Comparison of ENCODE assay signal across 9 cellular contexts in genomic region chr22:49827307-49827852, GRCh38. TPM values are rescaled to one million over a fixed set of nuclear protein-coding genes. Genes with fewer than 3 reads are reported as not detected.
DNase-seq lines count a peak whose midpoint lies in the region; ATAC-seq and TF ChIP-seq lines count a peak whose summit lies in the region.
"Had no signal": no experiment of that assay in that cellular context is flagged by ENCODE, and none has a peak within 500 bp of the region (broad histone marks: within the 10 kb centered on the region; RNA-seq: fewer than 3 reads in every experiment).

No MANE protein-coding gene starts in this region.

- no peaks in the 10 kb centered on the region for H3K9me2 ChIP-seq in HCT116 (ENCODE audit: insufficient read depth)

- H3K9me3 ChIP-seq in HCT116 (ENCODE audit: control insufficient read depth in 1 of 2, insufficient read depth in 1 of 2, low read depth in 1 of 2, low read length in 2 of 2) (no peaks in the 10 kb centered on the region), iPS-18c (ENCODE audit: control insufficient read depth, insufficient read depth, low read length) (peaks cover 6% of the 10 kb centered on the region), suprapubic skin (no peaks in the 10 kb centered on the region)

- H3K27ac ChIP-seq in HCT116 (ENCODE audit: low read depth, low read length): peak overlapping the region; percentile 72; the same call in 1 of the 2 replicates
- H3K27ac ChIP-seq in suprapubic skin: peak overlapping the region; percentile 96

- WGBS in suprapubic skin: 0% methylated on average over 5 of the region's 104 CpGs

- peaks cover 20% of the 10 kb centered on the region for H3K4me1 Mint-ChIP-seq in activated T-helper 17 cell treated with anti-CD3 and anti-CD28 coated beads, Interleukin-2, amount 50 U/mL, for 72 hours

- DNase-seq in AG09309 (ENCODE audit: low read depth) (no peak), HCT116 (ENCODE audit: low read depth, low spot score) (no peak), suprapubic skin (ENCODE audit: low spot score in 2 of 2) (no peak), hippocampal formation (lab: John Stamatoyannopoulos, UW) (no peak), NCI-H446 (lab: John Stamatoyannopoulos, UW) (no peak)
- no peak for DNase-seq in activated CD8-positive, alpha-beta memory T cell treated with anti-CD3 and anti-CD28 coated beads, Interleukin-2, amount 50 U/mL, for 48 hours

- H3K4me2 ChIP-seq in HCT116 (ENCODE audit: low read length): peak overlapping the region; percentile 99

- no peaks in the 10 kb centered on the region for H3K27me3 ChIP-seq in HCT116 (ENCODE audit: insufficient read depth, low read length)
- no peaks in the 10 kb centered on the region for H3K27me3 ChIP-seq in suprapubic skin

- no peak overlapping the region for H3K4me3 Mint-ChIP-seq in activated T-helper 17 cell treated with anti-CD3 and anti-CD28 coated beads, Interleukin-2, amount 50 U/mL, for 72 hours

- peaks cover 54% of the 10 kb centered on the region for H3K36me3 Mint-ChIP-seq in activated T-helper 17 cell treated with anti-CD3 and anti-CD28 coated beads, Interleukin-2, amount 50 U/mL, for 72 hours (ENCODE audit: low read depth)

- no peak for TF ChIP-seq CTCF in AG09309 (IDR thresholded peaks at IDR 0.05; ENCODE audit: control insufficient read depth, insufficient read depth, low read depth, low read length, missing control alignments)
- TF ChIP-seq CTCF in HCT116 (IDR thresholded peaks at IDR 0.05 in 2 of 3, conservative IDR thresholded peaks at IDR 0.05 in 1 of 3; ENCODE audit: borderline replicate concordance in 1 of 3, insufficient read depth in 1 of 3, low read depth in 2 of 3, low read length in 2 of 3): no peak
- TF ChIP-seq CTCF in suprapubic skin (IDR thresholded peaks at IDR 0.05): no peak

- peaks cover 12 to 16% of the 10 kb centered on the region in 2 experiments; a peak in 3 of 4 replicates for H3K36me3 ChIP-seq in HCT116 (ENCODE audit: control insufficient read depth in 1 of 2, insufficient read depth in 2 of 2, low read length in 2 of 2)
- peaks cover 23% of the 10 kb centered on the region for H3K36me3 ChIP-seq in suprapubic skin

- POLR2A ChIA-PET in HCT116 (lab: Charles Lee): no interaction called here

- H2AFZ ChIP-seq in HCT116 (ENCODE audit: low read depth, low read length, poor library complexity, severe bottlenecking): no peak overlapping the region

- H3K9ac ChIP-seq in HCT116 (ENCODE audit: low read length): peak overlapping the region; percentile 90

- H3K79me2 ChIP-seq in HCT116 (ENCODE audit: insufficient read depth, low read length): peaks cover 48% of the 10 kb centered on the region

- no TSS peak for BruUV-seq in HCT116 (replicated peaks; lab: Mats Ljungman, UMichigan)

- H3K4me3 ChIP-seq in AG09309 (ENCODE audit: control insufficient read depth, low read depth, low read length): peak overlapping the region; percentile 75
- peak overlapping the region; percentile 76 to 88 for H3K4me3 ChIP-seq in HCT116 (replicated peaks in 1 of 2; ENCODE audit: low read depth in 1 of 2, low read length in 2 of 2)
- peak overlapping the region; percentile 76 for H3K4me3 ChIP-seq in iPS-18c (ENCODE audit: insufficient read depth, low read depth, low read length)
- peak overlapping the region; percentile 91 for H3K4me3 ChIP-seq in suprapubic skin

- TF ChIP-seq RAD21 in HCT116 (IDR thresholded peaks at IDR 0.05; ENCODE audit: low read depth): no peak

- H4K20me1 ChIP-seq in HCT116 (ENCODE audit: insufficient read depth): no peaks in the 10 kb centered on the region

- intact Hi-C loops in HCT116 (cut with micrococcal nuclease): no loop called here

- H3K27me3 Mint-ChIP-seq in activated T-helper 17 cell treated with anti-CD3 and anti-CD28 coated beads, Interleukin-2, amount 50 U/mL, for 72 hours: no peaks in the 10 kb centered on the region

- TF ChIP-seq POLR2A in HCT116 (IDR thresholded peaks at IDR 0.05; ENCODE audit: borderline replicate concordance, extremely low read depth, insufficient read depth, insufficient read length): no peak
- no peak for TF ChIP-seq POLR2A in suprapubic skin (IDR thresholded peaks at IDR 0.05)

- H3K4me1 ChIP-seq in HCT116 (ENCODE audit: control insufficient read depth in 1 of 2, insufficient read depth in 2 of 2, low read length in 2 of 2) (peaks cover 8 to 20% of the 10 kb centered on the region in 2 experiments), suprapubic skin (peaks cover 44% of the 10 kb centered on the region)

- H3K27ac Mint-ChIP-seq in activated T-helper 17 cell treated with anti-CD3 and anti-CD28 coated beads, Interleukin-2, amount 50 U/mL, for 72 hours: no peak overlapping the region

- no peaks in the 10 kb centered on the region for H3K9me3 Mint-ChIP-seq in activated T-helper 17 cell treated with anti-CD3 and anti-CD28 coated beads, Interleukin-2, amount 50 U/mL, for 72 hours
- H3K9me3 Mint-ChIP-seq: immature natural killer cell had no signal

- RAD21 ChIA-PET in HCT116 (lab: Charles Lee; ENCODE audit: low non-redundant PET in 1 of 2, low total read pairs in 2 of 2, uncharacterized antibody in 2 of 2, unreplicated experiment in 2 of 2): no interaction called here

- peak; percentile 42 for ATAC-seq in HCT116
- peak; percentile 24 for ATAC-seq in activated T-helper 17 cell treated with anti-CD3 and anti-CD28 coated beads, Interleukin-2, amount 50 U/mL, for 72 hours (replicated peaks)

- CTCF ChIA-PET in HCT116 (lab: Charles Lee): no interaction called here

- no peak for TF ChIP-seq EP300 in suprapubic skin (IDR thresholded peaks at IDR 0.05)

TF ChIP-seq in HCT116, 20 proteins besides CTCF, POLR2A, EP300 and RAD21 (continues in another document):
- TF ChIP-seq TCF7L2 (IDR thresholded peaks at IDR 0.05; ENCODE audit: borderline replicate concordance, extremely low read depth, insufficient read depth, insufficient read length) (no peak), FOSL1 (IDR thresholded peaks at IDR 0.05; ENCODE audit: low read depth) (no peak), ZBTB33 (IDR thresholded peaks at IDR 0.05; ENCODE audit: extremely low read depth, insufficient replicate concordance, low read length) (no peak), SRF (IDR thresholded peaks at IDR 0.05; ENCODE audit: low read depth) (no peak), EZH2 (IDR thresholded peaks at IDR 0.05) (no peak), ZFX (IDR thresholded peaks at IDR 0.05) (no peak; the same call in 1 of the 2 replicates), YY1 (IDR thresholded peaks at IDR 0.05; ENCODE audit: extremely low read depth, insufficient replicate concordance, low read depth, low read length) (no peak), CBX3 (IDR thresholded peaks at IDR 0.05; ENCODE audit: low read depth) (no peak), ELF1 (IDR thresholded peaks at IDR 0.05; ENCODE audit: borderline replicate concordance, low read depth) (no peak), JUND (IDR thresholded peaks at IDR 0.05) (no peak), CEBPB (IDR thresholded peaks at IDR 0.05; ENCODE audit: low read depth) (no peak)
- TF ChIP-seq, protein P1, sequence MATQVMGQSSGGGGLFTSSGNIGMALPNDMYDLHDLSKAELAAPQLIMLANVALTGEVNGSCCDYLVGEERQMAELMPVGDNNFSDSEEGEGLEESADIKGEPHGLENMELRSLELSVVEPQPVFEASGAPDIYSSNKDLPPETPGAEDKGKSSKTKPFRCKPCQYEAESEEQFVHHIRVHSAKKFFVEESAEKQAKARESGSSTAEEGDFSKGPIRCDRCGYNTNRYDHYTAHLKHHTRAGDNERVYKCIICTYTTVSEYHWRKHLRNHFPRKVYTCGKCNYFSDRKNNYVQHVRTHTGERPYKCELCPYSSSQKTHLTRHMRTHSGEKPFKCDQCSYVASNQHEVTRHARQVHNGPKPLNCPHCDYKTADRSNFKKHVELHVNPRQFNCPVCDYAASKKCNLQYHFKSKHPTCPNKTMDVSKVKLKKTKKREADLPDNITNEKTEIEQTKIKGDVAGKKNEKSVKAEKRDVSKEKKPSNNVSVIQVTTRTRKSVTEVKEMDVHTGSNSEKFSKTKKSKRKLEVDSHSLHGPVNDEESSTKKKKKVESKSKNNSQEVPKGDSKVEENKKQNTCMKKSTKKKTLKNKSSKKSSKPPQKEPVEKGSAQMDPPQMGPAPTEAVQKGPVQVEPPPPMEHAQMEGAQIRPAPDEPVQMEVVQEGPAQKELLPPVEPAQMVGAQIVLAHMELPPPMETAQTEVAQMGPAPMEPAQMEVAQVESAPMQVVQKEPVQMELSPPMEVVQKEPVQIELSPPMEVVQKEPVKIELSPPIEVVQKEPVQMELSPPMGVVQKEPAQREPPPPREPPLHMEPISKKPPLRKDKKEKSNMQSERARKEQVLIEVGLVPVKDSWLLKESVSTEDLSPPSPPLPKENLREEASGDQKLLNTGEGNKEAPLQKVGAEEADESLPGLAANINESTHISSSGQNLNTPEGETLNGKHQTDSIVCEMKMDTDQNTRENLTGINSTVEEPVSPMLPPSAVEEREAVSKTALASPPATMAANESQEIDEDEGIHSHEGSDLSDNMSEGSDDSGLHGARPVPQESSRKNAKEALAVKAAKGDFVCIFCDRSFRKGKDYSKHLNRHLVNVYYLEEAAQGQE (IDR thresholded peaks at IDR 0.05; ENCODE audit: low read depth): no peak

RNA-seq across cellular contexts. Expression of gene BRD1, which starts 0.3 kb away (rescaled TPM):
- total RNA-seq in HCT116 (2021; ENCODE audit: unreplicated experiment): 31.3 TPM
- polyA plus RNA-seq in HCT116 (2012): 18.2 and 18.6 TPM in 2 replicates
- total RNA-seq in activated T-helper 17 cell treated with anti-CD3 and anti-CD28 coated beads, Interleukin-2, amount 50 U/mL, for 72 hours: 10 to 100 TPM; 43.4 to 43.8 TPM
- 100 to 1,000 TPM in 1 of 4 donors, 10 to 100 TPM in 3; 69.3 to 116 (median 81.1) TPM for total RNA-seq in suprapubic skin

RNA-seq across cellular contexts. Expression of gene ZBED4, which starts 26.3 kb away (rescaled TPM):
- 21.6 TPM for total RNA-seq in HCT116 (2021; ENCODE audit: unreplicated experiment)
- 13.1 and 13.8 TPM in 2 replicates for polyA plus RNA-seq in HCT116 (2012)
- total RNA-seq in activated T-helper 17 cell treated with anti-CD3 and anti-CD28 coated beads, Interleukin-2, amount 50 U/mL, for 72 hours: 10 to 100 TPM; 27.1 to 28.5 TPM
- total RNA-seq in suprapubic skin: 10 to 100 TPM; 11.9 to 19.4 (median 18.2) TPM
